ENCODE assay signal across 1 cellular context in the genomic region with DNA sequence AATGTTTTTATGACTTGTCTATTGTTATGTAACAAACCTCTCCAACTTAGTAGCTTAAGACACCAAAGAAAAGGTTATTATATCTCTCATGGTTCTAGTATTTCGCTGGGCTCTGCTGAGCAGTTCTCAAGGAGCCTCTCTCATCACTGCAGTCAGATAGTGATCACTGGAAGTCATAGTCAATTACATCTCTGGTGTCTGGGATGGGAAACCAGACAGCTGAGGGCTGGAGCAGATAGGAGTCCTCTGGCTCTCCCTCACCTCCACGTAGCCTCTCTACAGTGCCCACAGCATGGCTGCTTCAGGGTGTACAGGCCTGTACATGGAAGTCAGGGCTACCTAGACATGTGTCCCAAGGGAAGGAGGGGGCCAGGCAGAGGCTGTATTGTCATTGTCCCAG.
TF ChIP-seq lines count a peak whose summit lies in the region.

No MANE protein-coding gene starts in this region.

TF ChIP-seq in HCT116, 20 proteins besides CTCF, POLR2A, EP300 and RAD21:
- TF ChIP-seq, protein P1, sequence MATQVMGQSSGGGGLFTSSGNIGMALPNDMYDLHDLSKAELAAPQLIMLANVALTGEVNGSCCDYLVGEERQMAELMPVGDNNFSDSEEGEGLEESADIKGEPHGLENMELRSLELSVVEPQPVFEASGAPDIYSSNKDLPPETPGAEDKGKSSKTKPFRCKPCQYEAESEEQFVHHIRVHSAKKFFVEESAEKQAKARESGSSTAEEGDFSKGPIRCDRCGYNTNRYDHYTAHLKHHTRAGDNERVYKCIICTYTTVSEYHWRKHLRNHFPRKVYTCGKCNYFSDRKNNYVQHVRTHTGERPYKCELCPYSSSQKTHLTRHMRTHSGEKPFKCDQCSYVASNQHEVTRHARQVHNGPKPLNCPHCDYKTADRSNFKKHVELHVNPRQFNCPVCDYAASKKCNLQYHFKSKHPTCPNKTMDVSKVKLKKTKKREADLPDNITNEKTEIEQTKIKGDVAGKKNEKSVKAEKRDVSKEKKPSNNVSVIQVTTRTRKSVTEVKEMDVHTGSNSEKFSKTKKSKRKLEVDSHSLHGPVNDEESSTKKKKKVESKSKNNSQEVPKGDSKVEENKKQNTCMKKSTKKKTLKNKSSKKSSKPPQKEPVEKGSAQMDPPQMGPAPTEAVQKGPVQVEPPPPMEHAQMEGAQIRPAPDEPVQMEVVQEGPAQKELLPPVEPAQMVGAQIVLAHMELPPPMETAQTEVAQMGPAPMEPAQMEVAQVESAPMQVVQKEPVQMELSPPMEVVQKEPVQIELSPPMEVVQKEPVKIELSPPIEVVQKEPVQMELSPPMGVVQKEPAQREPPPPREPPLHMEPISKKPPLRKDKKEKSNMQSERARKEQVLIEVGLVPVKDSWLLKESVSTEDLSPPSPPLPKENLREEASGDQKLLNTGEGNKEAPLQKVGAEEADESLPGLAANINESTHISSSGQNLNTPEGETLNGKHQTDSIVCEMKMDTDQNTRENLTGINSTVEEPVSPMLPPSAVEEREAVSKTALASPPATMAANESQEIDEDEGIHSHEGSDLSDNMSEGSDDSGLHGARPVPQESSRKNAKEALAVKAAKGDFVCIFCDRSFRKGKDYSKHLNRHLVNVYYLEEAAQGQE (IDR thresholded peaks at IDR 0.05; ENCODE audit: low read depth), result no peak
- TF ChIP-seq FOSL1 (IDR thresholded peaks at IDR 0.05; ENCODE audit: low read depth) (no peak), SRF (IDR thresholded peaks at IDR 0.05; ENCODE audit: low read depth) (no peak), ELF1 (IDR thresholded peaks at IDR 0.05; ENCODE audit: borderline replicate concordance, low read depth) (no peak), POLR2AphosphoS5 (IDR thresholded peaks at IDR 0.05; ENCODE audit: low read depth, low read length) (no peak), YY1 (IDR thresholded peaks at IDR 0.05; ENCODE audit: extremely low read depth, insufficient replicate concordance, low read depth, low read length) (no peak), TCF7L2 (IDR thresholded peaks at IDR 0.05; ENCODE audit: borderline replicate concordance, extremely low read depth, insufficient read depth, insufficient read length) (no peak)
